Comparison of ENCODE assay signal across 11 cellular contexts in the genomic region with DNA sequence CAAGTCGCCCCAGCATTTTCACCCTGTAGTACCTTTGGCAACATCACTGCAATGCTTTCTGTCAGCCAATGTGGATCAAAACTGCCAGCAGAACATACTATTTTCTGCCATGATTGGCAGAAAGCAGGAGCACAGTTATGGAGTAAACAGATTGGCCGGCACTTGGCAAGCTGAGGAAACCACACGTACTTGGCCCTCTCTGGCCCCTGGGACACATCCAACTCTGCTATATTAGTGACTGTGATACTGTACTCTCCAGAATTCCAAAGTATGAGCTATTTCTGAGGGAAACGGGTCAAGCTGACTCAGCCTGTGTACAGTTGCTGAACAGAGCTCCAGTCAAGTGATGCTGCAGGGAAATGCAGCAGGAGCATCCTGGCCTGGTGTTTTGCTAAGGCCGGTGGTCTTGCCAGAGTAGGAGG. TPM values are rescaled to one million over a fixed set of nuclear protein-coding genes. Genes with fewer than 3 reads are reported as not detected.
A peak's percentile ranks its signal among the peaks of the same experiment; 100 is the strongest.
DNase-seq lines count a peak whose midpoint lies in the region; ATAC-seq and FAIRE-seq lines count a peak whose summit lies in the region.
"Had no signal": no experiment of that assay in that cellular context is flagged by ENCODE, and none has a peak within 500 bp of the region (broad histone marks: within the 10 kb centered on the region; RNA-seq: fewer than 3 reads in every experiment).

No MANE protein-coding gene starts in this region.

- no peak overlapping the region for H4K5ac ChIP-seq in mesendoderm (ENCODE audit: low read length)

- no CpG with 5 or more reads among the region's 5 CpGs for WGBS in mesendoderm (ENCODE audit: extremely low coverage, insufficient coverage, low lambda C conversion rate)

- H3K36me3 ChIP-seq in mesendoderm (ENCODE audit: control insufficient read depth, insufficient read depth, low read length), result no peaks in the 10 kb centered on the region

- H3K27ac ChIP-seq in mesendoderm (ENCODE audit: low read depth, low read length), result no peak overlapping the region

- intact Hi-C loops in left ventricle myocardium superior (cut with micrococcal nuclease), result no loop called here

- no peak overlapping the region for H3K4me3 ChIP-seq in mesendoderm (ENCODE audit: low read length)

- no peak overlapping the region for H3K23ac ChIP-seq in mesendoderm (ENCODE audit: low read length)

- no peak overlapping the region for H3K56ac ChIP-seq in mesendoderm (ENCODE audit: low read length)

- no peaks in the 10 kb centered on the region for H3K79me1 ChIP-seq in mesendoderm (ENCODE audit: low read length)

- H3K4ac ChIP-seq in mesendoderm (ENCODE audit: low read depth, low read length), result no peak overlapping the region

- no peak overlapping the region for H3K4me2 ChIP-seq in mesendoderm (ENCODE audit: low read length)

- ATAC-seq in left ventricle myocardium superior, result peak; percentile 99
- ATAC-seq in HG02870 (IDR thresholded peaks at IDR 0.05; ENCODE audit: unreplicated experiment), result no peak

- no peak overlapping the region for H2AK5ac ChIP-seq in mesendoderm (ENCODE audit: low read length)

- no peak overlapping the region for H2BK15ac ChIP-seq in mesendoderm (replicated peaks; ENCODE audit: low read depth)

- FAIRE-seq in urothelium cell line (lab: Jason Lieb, UNC), result peak; percentile 77

- no peak overlapping the region for H2BK5ac ChIP-seq in mesendoderm (ENCODE audit: low read length)

- no peak overlapping the region for H4K8ac ChIP-seq in mesendoderm (ENCODE audit: low read depth, low read length)

- H2BK120ac ChIP-seq in mesendoderm (ENCODE audit: low read depth, low read length), result no peak overlapping the region

- DNase-seq in NCI-H2029 treated with DMSO at 0.1 percent for 48 hours (lab: John Stamatoyannopoulos, UW) (peak; percentile 19), NCI-H2029 (lab: John Stamatoyannopoulos, UW) (no peak), astrocyte of the hippocampus (ENCODE audit: low read depth, low spot score) (peak; percentile 95), left ventricle myocardium superior (peak; percentile 79), urothelium cell line (ENCODE audit: low spot score) (peak; percentile 40), mesendoderm (no peak)
- no peak for DNase-seq in stimulated activated CD4-positive, alpha-beta T cell treated with anti-CD3 and anti-CD28 coated beads, Interleukin-4, amount 100 ng/mL, for 1 hour
- DNase-seq: 8988T; activated T-cell treated with anti-CD3 and anti-CD28 coated beads, Interleukin-2, amount 50 U/mL, for 1 hour; effector memory CD4-positive, alpha-beta T cell had no signal

- no peak overlapping the region for H3K9ac ChIP-seq in mesendoderm (ENCODE audit: low read length)

- no peak overlapping the region for H3K18ac ChIP-seq in mesendoderm (ENCODE audit: low read length)

- no peaks in the 10 kb centered on the region for H3K79me2 ChIP-seq in mesendoderm (ENCODE audit: control insufficient read depth, insufficient read depth, low read length)

- no peaks in the 10 kb centered on the region for H3K27me3 ChIP-seq in mesendoderm (ENCODE audit: insufficient read depth, low read length, poor library complexity)

- H3K4me1 ChIP-seq in mesendoderm (ENCODE audit: control insufficient read depth, low read depth, low read length), result no peaks in the 10 kb centered on the region

RNA-seq across cellular contexts. Expression of gene LANCL2, which starts 39.8 kb away (rescaled TPM):
- total RNA-seq in left ventricle myocardium superior, result 8.4 TPM
- polyA plus RNA-seq in mesendoderm (2013, experiment 1 of 2), result 22.0 TPM
- polyA plus RNA-seq in mesendoderm (2013, experiment 2 of 2), result 21.4 TPM

Comparison
In these comparisons a context has a peak if more than half of its experiments do, and no peak if none do; other contexts are left out.
1. DNase-seq: peak in NCI-H2029 treated with DMSO at 0.1 percent for 48 hours (single experiment), astrocyte of the hippocampus (single experiment), left ventricle myocardium superior (single experiment) and urothelium cell line (single experiment); none in NCI-H2029 (single experiment), mesendoderm (single experiment) and stimulated activated CD4-positive, alpha-beta T cell treated with anti-CD3 and anti-CD28 coated beads, Interleukin-4, amount 100 ng/mL, for 1 hour (single experiment).